In genomic region chr16:89378947-89379771, GRCh38 we compare ENCODE assay signal across 15 cellular contexts.
DNase-seq lines count a peak whose midpoint lies in the region; FAIRE-seq and TF ChIP-seq lines count a peak whose summit lies in the region.
"Had no signal": no experiment of that assay in that cellular context is flagged by ENCODE, and none has a peak within 500 bp of the region (broad histone marks: within the 10 kb centered on the region; RNA-seq: fewer than 3 reads in every experiment).

No MANE protein-coding gene starts in this region.

- no peak overlapping the region for H3K4me3 Mint-ChIP-seq in progenitor cell of endocrine pancreas (ENCODE audit: low read depth)

- peak; percentile 54 for DNase-seq in DMS79 treated with DMSO at 0.1 percent for 48 hours (lab: John Stamatoyannopoulos, UW)
- peak; percentile 44 for DNase-seq in RWPE1 (ENCODE audit: low spot score)
- DNase-seq in fibroblast of mammary gland (ENCODE audit: low read depth) = peak; percentile 67
- DNase-seq in progenitor cell of endocrine pancreas (ENCODE audit: low spot score, unreplicated experiment) = no peak
- DNase-seq in activated CD8-positive, alpha-beta memory T cell treated with anti-CD3 and anti-CD28 coated beads for 24 hours = no peak
- DNase-seq in GM12892 (ENCODE audit: insufficient read length) = no peak
- DNase-seq in effector memory CD4-positive, alpha-beta T cell = no peak
- no peak for DNase-seq in retina
- DNase-seq: DMS153; effector CD8-positive, alpha-beta T cell; left lung; NCI-H2081; spleen; stimulated activated naive CD4-positive, alpha-beta T cell treated with Interleukin-2 at 50 U/mL for 16 hours; SW 1271 had no signal

- H3K9me3 Mint-ChIP-seq in progenitor cell of endocrine pancreas (ENCODE audit: low read depth) = no peaks in the 10 kb centered on the region

- peak overlapping the region; percentile 8 for H3K27ac Mint-ChIP-seq in progenitor cell of endocrine pancreas

- H3K9me3 ChIP-seq in effector memory CD4-positive, alpha-beta T cell (ENCODE audit: control insufficient read depth, low read length) = no peaks in the 10 kb centered on the region
- H3K9me3 ChIP-seq: left lung had no signal

- peaks cover 3% of the 10 kb centered on the region for H3K36me3 ChIP-seq in effector memory CD4-positive, alpha-beta T cell (ENCODE audit: control insufficient read depth, insufficient read depth, low read length)
- H3K36me3 ChIP-seq: left lung, spleen had no signal

- peaks cover 55% of the 10 kb centered on the region for H3K4me1 Mint-ChIP-seq in progenitor cell of endocrine pancreas (ENCODE audit: low read depth)

- CTCF ChIA-PET in RWPE1 (lab: Yijun Ruan, JAX) = interaction anchor here (1.0 to 1.3 kb wide), 5 partner anchors 11 to 83 kb away, joined by 3 to 5 read pairs (median 3); no protein-coding TSS in a partner anchor

- peak overlapping the region; percentile 77 for H3K27ac ChIP-seq in RWPE1
- no peak overlapping the region for H3K27ac ChIP-seq in effector memory CD4-positive, alpha-beta T cell (ENCODE audit: insufficient read depth, low read length, poor library complexity, severe bottlenecking)
- H3K27ac ChIP-seq: left lung had no signal

- no peak overlapping the region for H3K4me3 ChIP-seq in fibroblast of mammary gland (ENCODE audit: control insufficient read depth, low read depth, low read length)
- no peak overlapping the region for H3K4me3 ChIP-seq in effector memory CD4-positive, alpha-beta T cell (ENCODE audit: insufficient read depth, low read depth, low read length, poor library complexity, severe bottlenecking)
- H3K4me3 ChIP-seq: left lung, spleen had no signal

- H3K4me1 ChIP-seq in effector memory CD4-positive, alpha-beta T cell (ENCODE audit: control insufficient read depth, insufficient read depth, low read length, poor library complexity, severe bottlenecking) = peaks cover 27% of the 10 kb centered on the region

- no peak for FAIRE-seq in GM12892 (lab: Jason Lieb, UNC)

- no peaks in the 10 kb centered on the region for H3K36me3 Mint-ChIP-seq in progenitor cell of endocrine pancreas (ENCODE audit: insufficient read depth)

- no peak for TF ChIP-seq POLR2A in GM12892 (IDR thresholded peaks at IDR 0.05; ENCODE audit: low read depth, low read length)

- H3K27me3 Mint-ChIP-seq in progenitor cell of endocrine pancreas = no peaks in the 10 kb centered on the region

- no peaks in the 10 kb centered on the region for H3K27me3 ChIP-seq in effector memory CD4-positive, alpha-beta T cell (replicated peaks; ENCODE audit: control insufficient read depth, insufficient read depth, low read length, poor library complexity, severe bottlenecking)
- H3K27me3 ChIP-seq: left lung, spleen had no signal

- POLR2A ChIA-PET in RWPE1 (lab: Yijun Ruan, JAX; ENCODE audit: low non-redundant PET) = no interaction called here

- TF ChIP-seq CTCF in RWPE1 (conservative IDR thresholded peaks at IDR 0.05; ENCODE audit: low read depth) (peak; percentile 70), fibroblast of mammary gland (conservative IDR thresholded peaks at IDR 0.05; ENCODE audit: control insufficient read depth, insufficient read depth, low read depth, low read length) (peak; percentile 9), progenitor cell of endocrine pancreas (IDR thresholded peaks at IDR 0.05; ENCODE audit: unreplicated experiment) (no peak)

Comparison
In these comparisons a context has a peak if more than half of its experiments do, and no peak if none do; other contexts are left out.
1. DNase-seq: peak in DMS79 treated with DMSO at 0.1 percent for 48 hours (single experiment), RWPE1 (single experiment) and fibroblast of mammary gland (single experiment); none in progenitor cell of endocrine pancreas (single experiment), activated CD8-positive, alpha-beta memory T cell treated with anti-CD3 and anti-CD28 coated beads for 24 hours (single experiment), GM12892 (single experiment), effector memory CD4-positive, alpha-beta T cell (0 of 3) and retina (single experiment).